Comparison of ENCODE assay signal across 18 cellular contexts in genomic region chr2:64793701-64794100, GRCh38.
A peak's percentile ranks its signal among the peaks of the same experiment; 100 is the strongest.
DNase-seq lines count a peak whose midpoint lies in the region; ATAC-seq and TF ChIP-seq lines count a peak whose summit lies in the region.
"Had no signal": no experiment of that assay in that cellular context is flagged by ENCODE, and none has a peak within 500 bp of the region (broad histone marks: within the 10 kb centered on the region; RNA-seq: fewer than 3 reads in every experiment).

No MANE protein-coding gene starts in this region.

- H3K14ac ChIP-seq in mesenchymal stem cell (ENCODE audit: low read length in 2 of 2): no peak overlapping the region

- H3K27ac Mint-ChIP-seq in activated B cell treated with CpG ODN at 0.5 μM for 24 hours: no peak overlapping the region
- H3K27ac Mint-ChIP-seq: activated CD8-positive, alpha-beta T cell treated with anti-CD3 and anti-CD28 coated beads for 36 hours; activated naive CD8-positive, alpha-beta T cell; CD4-positive, alpha-beta memory T cell; stimulated activated naive CD8-positive, alpha-beta T cell treated with anti-CD3 and anti-CD28 coated beads, Interleukin-15, Interleukin-2, amounts not matched to agents 100 ng/mL and 50 ng/mL, for 24 hours; T-cell had no signal

- CTCF ChIA-PET in activated B cell treated with CpG ODN at 0.5 μM for 24 hours (lab: Charles Lee): interaction anchor here (0.8 to 1.5 kb wide), 4 partner anchors 27 to 147 kb away, joined by 3 to 5 read pairs (median 4); no protein-coding TSS in a partner anchor

- intact Hi-C loops in activated B cell treated with CpG ODN at 0.5 μM for 24 hours (cut with micrococcal nuclease): loop anchor here (1.0 kb wide), 2 partner anchors 25 to 47 kb away; no protein-coding TSS in a partner anchor

- H3K4me1 ChIP-seq in mesenchymal stem cell (ENCODE audit: control insufficient read depth, insufficient read depth, low read depth, low read length): peaks cover 6% of the 10 kb centered on the region

- no peak overlapping the region for H3K4me3 ChIP-seq in mesenchymal stem cell (ENCODE audit: insufficient read depth in 1 of 2, low read depth in 1 of 2, low read length in 2 of 2)
- H3K4me3 ChIP-seq: dorsolateral prefrontal cortex, GM23248 had no signal

- H3K4me2 ChIP-seq in mesenchymal stem cell (ENCODE audit: low read length, poor library complexity, severe bottlenecking): no peak overlapping the region

- no peak overlapping the region for H3K23ac ChIP-seq in mesenchymal stem cell (ENCODE audit: low read length in 2 of 2)

- no peak overlapping the region for H2BK12ac ChIP-seq in mesenchymal stem cell (ENCODE audit: low read length in 2 of 2)

- WGBS in mesenchymal stem cell: 100% methylated on average over 1 of the region's 1 CpG

- no peak overlapping the region for H3K18ac ChIP-seq in mesenchymal stem cell (ENCODE audit: low read depth in 1 of 2, low read length in 2 of 2)

- no peak overlapping the region for H4K8ac ChIP-seq in mesenchymal stem cell (ENCODE audit: low read length)

- H3K4me1 Mint-ChIP-seq in activated B cell treated with CpG ODN at 0.5 μM for 24 hours: peaks cover 7% of the 10 kb centered on the region
- H3K4me1 Mint-ChIP-seq: CD4-positive, alpha-beta memory T cell; T-cell had no signal

- H3K36me3 Mint-ChIP-seq in activated B cell treated with CpG ODN at 0.5 μM for 24 hours (ENCODE audit: low read depth): no peaks in the 10 kb centered on the region
- H3K36me3 Mint-ChIP-seq: activated naive CD8-positive, alpha-beta T cell; CD4-positive, alpha-beta memory T cell; T-cell had no signal

- H3K27ac ChIP-seq in mesenchymal stem cell (ENCODE audit: low read length, poor library complexity, severe bottlenecking): peak overlapping the region; percentile 73
- H3K27ac ChIP-seq: dorsolateral prefrontal cortex, GM23248 had no signal

- H2AK5ac ChIP-seq in mesenchymal stem cell (ENCODE audit: low read length, severe bottlenecking): no peak overlapping the region

- no peaks in the 10 kb centered on the region for H3K36me3 ChIP-seq in mesenchymal stem cell (ENCODE audit: control insufficient read depth in 1 of 2, insufficient read depth in 2 of 2, low read depth in 1 of 2, low read length in 2 of 2)

- DNase-seq in activated B cell treated with CpG ODN at 0.5 μM for 24 hours (no peak), mesenchymal stem cell (no peak), SKM-1 (lab: John Stamatoyannopoulos, UW; ENCODE audit: unreplicated experiment) (no peak), mucosa of gallbladder (ENCODE audit: low spot score) (no peak)
- DNase-seq: activated CD8-positive, alpha-beta T cell treated with anti-CD3 and anti-CD28 coated beads for 36 hours; activated T-cell treated with anti-CD3 and anti-CD28 coated beads, Interleukin-2, amount 50 U/mL, for 48 hours; CD4-positive, alpha-beta memory T cell; dorsolateral prefrontal cortex; GM23248; KG1; RPMI8226; T-cell had no signal

- H3K9ac ChIP-seq in mesenchymal stem cell (ENCODE audit: low read length): no peak overlapping the region
- H3K9ac ChIP-seq: GM23248 had no signal

- H2BK120ac ChIP-seq in mesenchymal stem cell (ENCODE audit: low read depth, low read length): no peak overlapping the region

- no peak for TF ChIP-seq CTCF in activated B cell treated with CpG ODN at 0.5 μM for 24 hours (IDR thresholded peaks at IDR 0.05)

- ATAC-seq in GM18502 (IDR thresholded peaks at IDR 0.05; ENCODE audit: poor library complexity, unreplicated experiment) (peak; percentile 47), HG03432 (IDR thresholded peaks at IDR 0.05; ENCODE audit: unreplicated experiment) (peak; percentile 70), activated B cell treated with CpG ODN at 0.5 μM for 24 hours (ENCODE audit: low read depth) (peak; percentile 85), GM21381 (IDR thresholded peaks at IDR 0.05; ENCODE audit: unreplicated experiment) (no peak), GM19023 (IDR thresholded peaks at IDR 0.05; ENCODE audit: unreplicated experiment) (no peak)
- ATAC-seq: activated CD8-positive, alpha-beta T cell treated with anti-CD3 and anti-CD28 coated beads for 36 hours; T-cell had no signal

- no peak overlapping the region for H4K91ac ChIP-seq in mesenchymal stem cell (ENCODE audit: low read length)

- H3K4ac ChIP-seq in mesenchymal stem cell (ENCODE audit: low read depth in 1 of 2, low read length in 2 of 2): no peak overlapping the region

- H3K4me3 Mint-ChIP-seq in activated B cell treated with CpG ODN at 0.5 μM for 24 hours: no peak overlapping the region
- H3K4me3 Mint-ChIP-seq: activated CD8-positive, alpha-beta T cell treated with anti-CD3 and anti-CD28 coated beads for 36 hours; activated naive CD8-positive, alpha-beta T cell; CD4-positive, alpha-beta memory T cell; stimulated activated naive CD8-positive, alpha-beta T cell treated with anti-CD3 and anti-CD28 coated beads, Interleukin-15, Interleukin-2, amounts not matched to agents 100 ng/mL and 50 ng/mL, for 24 hours; T-cell had no signal

- no peak overlapping the region for H2BK15ac ChIP-seq in mesenchymal stem cell (ENCODE audit: low read depth, poor library complexity, severe bottlenecking)

- H2AFZ ChIP-seq in mesenchymal stem cell (ENCODE audit: low read depth, low read length): no peak overlapping the region
- H2AFZ ChIP-seq: GM23248 had no signal

- POLR2A ChIA-PET in activated B cell treated with CpG ODN at 0.5 μM for 24 hours (lab: Charles Lee): interaction anchor here (0.7 to 1.9 kb wide), 4 partner anchors 25 to 140 kb away, joined by 3 to 8 read pairs (median 5); partner anchors contain the start of gene SERTAD2

- H2BK5ac ChIP-seq in mesenchymal stem cell (ENCODE audit: low read depth, low read length, poor library complexity, severe bottlenecking): no peak overlapping the region

- no peaks in the 10 kb centered on the region for H3K9me3 ChIP-seq in mesenchymal stem cell (ENCODE audit: control insufficient read depth, low read length)

- no peaks in the 10 kb centered on the region for H3K79me1 ChIP-seq in mesenchymal stem cell (replicated peaks; ENCODE audit: low read length, poor library complexity, severe bottlenecking)

- H3K27me3 ChIP-seq in mesenchymal stem cell (ENCODE audit: control insufficient read depth in 1 of 2, insufficient read depth in 1 of 2, low read length in 2 of 2): no peaks in the 10 kb centered on the region

- H3K27me3 Mint-ChIP-seq in activated B cell treated with CpG ODN at 0.5 μM for 24 hours: no peaks in the 10 kb centered on the region
- H3K27me3 Mint-ChIP-seq: activated naive CD8-positive, alpha-beta T cell had no signal

- H3K9me3 Mint-ChIP-seq in activated B cell treated with CpG ODN at 0.5 μM for 24 hours: no peaks in the 10 kb centered on the region
- H3K9me3 Mint-ChIP-seq: activated CD8-positive, alpha-beta T cell treated with anti-CD3 and anti-CD28 coated beads for 36 hours; CD4-positive, alpha-beta memory T cell; stimulated activated naive CD8-positive, alpha-beta T cell treated with anti-CD3 and anti-CD28 coated beads, Interleukin-15, Interleukin-2, amounts not matched to agents 100 ng/mL and 50 ng/mL, for 24 hours; T-cell had no signal

Comparison
In these comparisons a context has a peak if more than half of its experiments do, and no peak if none do; other contexts are left out.
1. ATAC-seq: peak in GM18502 (single experiment), HG03432 (single experiment) and activated B cell treated with CpG ODN at 0.5 μM for 24 hours (single experiment); none in GM21381 (single experiment) and GM19023 (single experiment).